In the genomic region with DNA sequence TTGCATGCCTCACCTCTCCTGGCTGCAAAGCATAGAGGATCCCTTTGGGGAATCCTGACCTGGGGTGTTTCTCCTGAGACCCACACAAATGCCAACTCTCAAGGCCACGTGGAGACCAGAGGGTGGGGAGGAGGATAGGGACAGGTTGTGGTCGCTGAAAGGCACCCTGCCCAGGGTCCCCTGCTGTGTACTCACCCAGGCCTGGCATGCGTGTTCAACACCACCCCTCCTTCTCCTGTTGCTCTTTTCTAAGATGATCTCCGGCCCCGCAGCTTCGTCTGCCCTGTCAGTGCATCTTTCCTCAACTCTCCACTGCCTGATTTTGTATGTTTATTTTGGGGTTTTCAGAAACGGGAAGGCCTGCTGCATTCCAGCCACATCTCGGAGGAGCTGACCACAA, we compare ENCODE assay signal across 21 cellular contexts.
"Had no signal": no experiment of that assay in that cellular context is flagged by ENCODE, and none has a peak within 500 bp of the region (broad histone marks: within the 10 kb centered on the region; RNA-seq: fewer than 3 reads in every experiment).

No MANE protein-coding gene starts in this region.

- H3K4me1 Mint-ChIP-seq: T-helper 17 cell had no signal

- H3K4me2 ChIP-seq: KMS-11 had no signal

- H3K27ac Mint-ChIP-seq: activated CD8-positive, alpha-beta T cell treated with anti-CD3 and anti-CD28 coated beads for 36 hours; activated naive CD4-positive, alpha-beta T cell treated with anti-CD3 and anti-CD28 coated beads, Interleukin-2, amount 50 U/mL, for 24 hours; activated T-cell treated with anti-CD3 and anti-CD28 coated beads, Interleukin-2, amount 50 U/mL, for 72 hours; activated T-helper 2 cell treated with anti-CD3 and anti-CD28 coated beads, Interferon-gamma antibody, Interleukin-2, Interleukin-4, amounts not matched to agents 10 μg/mL and 5 μg/mL and 100 μg/mL, durations not matched to agents 14 hours and 24 hours and 36 hours; T-helper 17 cell had no signal

- ATAC-seq: activated CD8-positive, alpha-beta T cell treated with anti-CD3 and anti-CD28 coated beads for 36 hours; activated T-cell treated with anti-CD3 and anti-CD28 coated beads, Interleukin-2, amount 50 U/mL, for 72 hours; T-helper 17 cell had no signal

- H3K4me3 Mint-ChIP-seq: activated CD8-positive, alpha-beta T cell treated with anti-CD3 and anti-CD28 coated beads for 36 hours; activated naive CD4-positive, alpha-beta T cell treated with anti-CD3 and anti-CD28 coated beads, Interleukin-2, amount 50 U/mL, for 24 hours; activated T-cell treated with anti-CD3 and anti-CD28 coated beads, Interleukin-2, amount 50 U/mL, for 72 hours; T-helper 17 cell had no signal

- H3K36me3 ChIP-seq: breast epithelium had no signal

- DNase-seq: activated CD4-positive, alpha-beta T cell treated with anti-CD3 and anti-CD28 coated beads for 4 hours; activated CD8-positive, alpha-beta memory T cell treated with anti-CD3 and anti-CD28 coated beads, Interleukin-2, amount 50 U/mL, for 4 hours; activated CD8-positive, alpha-beta T cell treated with anti-CD3 and anti-CD28 coated beads for 36 hours; activated gamma-delta T cell treated with Interleukin-2 at 50 U/mL for 16 hours; activated T-cell treated with anti-CD3 and anti-CD28 coated beads, Interleukin-2, amount 50 U/mL, for 72 hours; caudate nucleus; NCI-H1105; NCI-H1436; NCI-H1694 treated with DMSO at 0.1 percent for 48 hours; NCI-H2029 treated with DMSO at 0.1 percent for 48 hours; NCI-H345; NCI-H510A; NCI-H526 treated with DMSO at 0.1 percent for 48 hours; SIG-M5; T-helper 17 cell had no signal

- H3K9ac ChIP-seq: KMS-11 had no signal

- H3K27me3 ChIP-seq: breast epithelium, Peyer's patch had no signal

- H3K4me1 ChIP-seq: breast epithelium, Peyer's patch had no signal

- H3K27ac ChIP-seq: breast epithelium, KMS-11, Peyer's patch, VCaP had no signal

- H3K4me3 ChIP-seq: breast epithelium, Peyer's patch had no signal

- H3K27me3 Mint-ChIP-seq: T-helper 17 cell had no signal
